25 cellular contexts compared by ENCODE assay signal in genomic region chr22:19443544-19444211, GRCh38. TPM values are rescaled to one million over a fixed set of nuclear protein-coding genes. Genes with fewer than 3 reads are reported as not detected.
DNase-seq lines count a peak whose midpoint lies in the region; ATAC-seq, FAIRE-seq and TF ChIP-seq lines count a peak whose summit lies in the region.
"Had no signal": no experiment of that assay in that cellular context is flagged by ENCODE, and none has a peak within 500 bp of the region (broad histone marks: within the 10 kb centered on the region; RNA-seq: fewer than 3 reads in every experiment).

No MANE protein-coding gene starts in this region.

- H3K4me1 ChIP-seq in CD4-positive, alpha-beta memory T cell (ENCODE audit: insufficient read depth, low read length) = peaks cover 34% of the 10 kb centered on the region
- peaks cover 77% of the 10 kb centered on the region for H3K4me1 ChIP-seq in psoas muscle

- H3K4me3 Mint-ChIP-seq in CD4-positive, alpha-beta memory T cell = no peak overlapping the region
- H3K4me3 Mint-ChIP-seq in activated T-helper 17 cell treated with anti-CD3 and anti-CD28 coated beads, Interleukin-2, amount 50 U/mL, for 72 hours = no peak overlapping the region
- H3K4me3 Mint-ChIP-seq: B cell had no signal

- TF ChIP-seq CTCF in psoas muscle (IDR thresholded peaks at IDR 0.05) = no peak

- ATAC-seq in activated T-helper 17 cell treated with anti-CD3 and anti-CD28 coated beads, Interleukin-2, amount 50 U/mL, for 72 hours (replicated peaks) = no peak
- ATAC-seq in psoas muscle (no peak), GM21576 (IDR thresholded peaks at IDR 0.05; ENCODE audit: unreplicated experiment) (no peak), HG02623 (IDR thresholded peaks at IDR 0.05; ENCODE audit: unreplicated experiment) (no peak)
- ATAC-seq: HepG2, Panc1 had no signal

- CTCF ChIA-PET in CD4-positive, alpha-beta memory T cell (lab: Charles Lee; ENCODE audit: partially characterized antibody) = interaction anchor here (1.2 kb wide), 1 partner anchor 186 kb away, joined by 3 read pairs; no protein-coding TSS in a partner anchor

- no peaks in the 10 kb centered on the region for H3K9me3 Mint-ChIP-seq in CD4-positive, alpha-beta memory T cell
- no peaks in the 10 kb centered on the region for H3K9me3 Mint-ChIP-seq in activated T-helper 17 cell treated with anti-CD3 and anti-CD28 coated beads, Interleukin-2, amount 50 U/mL, for 72 hours

- peaks cover 31 to 58% (median 43%) of the 10 kb centered on the region in 4 donors for H3K4me1 Mint-ChIP-seq in CD4-positive, alpha-beta memory T cell
- peaks cover 16% of the 10 kb centered on the region for H3K4me1 Mint-ChIP-seq in activated T-helper 17 cell treated with anti-CD3 and anti-CD28 coated beads, Interleukin-2, amount 50 U/mL, for 72 hours

- H3K27ac ChIP-seq in CD4-positive, alpha-beta memory T cell (ENCODE audit: low read depth, low read length) = no peak overlapping the region
- H3K27ac ChIP-seq in psoas muscle = peak overlapping the region; percentile 20
- H3K27ac ChIP-seq: C4-2B had no signal

- H3K27ac Mint-ChIP-seq in CD4-positive, alpha-beta memory T cell = peak overlapping the region in 4 of 7 donors; percentile 46 to 70 (median 60)
- peak overlapping the region; percentile 12 for H3K27ac Mint-ChIP-seq in activated T-helper 17 cell treated with anti-CD3 and anti-CD28 coated beads, Interleukin-2, amount 50 U/mL, for 72 hours
- H3K27ac Mint-ChIP-seq: B cell had no signal

- no peak for DNase-seq in CD4-positive, alpha-beta memory T cell
- DNase-seq in GM12891 (ENCODE audit: insufficient read length, low spot score) (no peak), psoas muscle (no peak), A172 (ENCODE audit: low spot score) (no peak), T1000 (lab: John Stamatoyannopoulos, UW) (no peak)
- DNase-seq: DMS153, HCEC 1CT, KBM-7, NCI-H1048, NCI-H1417, NCI-H1694 treated with DMSO at 0.1 percent for 48 hours, NCI-H2081 treated with DMSO at 0.1 percent for 48 hours, NCI-H2171, NCI-H226, NCI-H510A, NCI-H69, SHP77 treated with DMSO at 0.1 percent for 48 hours had no signal

- H3K36me3 Mint-ChIP-seq in CD4-positive, alpha-beta memory T cell = peaks cover 13 to 42% of the 10 kb centered on the region in 2 donors
- peaks cover 81% of the 10 kb centered on the region for H3K36me3 Mint-ChIP-seq in activated T-helper 17 cell treated with anti-CD3 and anti-CD28 coated beads, Interleukin-2, amount 50 U/mL, for 72 hours (ENCODE audit: low read depth)

- no peaks in the 10 kb centered on the region for H3K27me3 ChIP-seq in CD4-positive, alpha-beta memory T cell (ENCODE audit: insufficient read depth, low read length)
- no peaks in the 10 kb centered on the region for H3K27me3 ChIP-seq in psoas muscle (ENCODE audit: insufficient read depth in 3 of 3, low read length in 2 of 3)

- intact Hi-C loops in CD4-positive, alpha-beta memory T cell (cut with micrococcal nuclease) = no loop called here
- intact Hi-C loops in psoas muscle (cut with DNase I) = loop anchor here (5.0 to 10.0 kb wide), 2 partner anchors 34 to 149 kb away; partner anchors contain the start of genes CDC45 (in 1 of the 2), CLTCL1 (in 1 of the 2) and UFD1 (in 1 of the 2)

- FAIRE-seq in GM12891 (lab: Jason Lieb, UNC) = no peak
- FAIRE-seq: H1, HepG2 had no signal

- WGBS in psoas muscle, 3 donors = 74 to 87% (median 82%) methylated on average over 7 of the region's 7 CpGs

- POLR2A ChIA-PET in CD4-positive, alpha-beta memory T cell (lab: Charles Lee; ENCODE audit: partially characterized antibody) = interaction anchor here (1.2 to 6.4 kb wide), 2 partner anchors 11 to 36 kb away, joined by 4 to 112 read pairs; partner anchors contain the start of genes CDC45, HIRA, MRPL40 and UFD1

- no peak overlapping the region for H3K4me3 ChIP-seq in CD4-positive, alpha-beta memory T cell (ENCODE audit: low read length in 2 of 2)
- H3K4me3 ChIP-seq in psoas muscle = peak overlapping the region; percentile 6

- H3K36me3 ChIP-seq in CD4-positive, alpha-beta memory T cell (ENCODE audit: insufficient read depth, low read length) = peaks cover 10% of the 10 kb centered on the region
- H3K36me3 ChIP-seq in psoas muscle (ENCODE audit: insufficient read depth in 1 of 2, low read depth in 1 of 2) = peaks cover 0 to 18% of the 10 kb centered on the region in 2 donors

- H3K9me3 ChIP-seq in CD4-positive, alpha-beta memory T cell (ENCODE audit: control insufficient read depth in 1 of 2, low read length in 2 of 2) = no peaks in the 10 kb centered on the region
- H3K9me3 ChIP-seq in psoas muscle = no peaks in the 10 kb centered on the region

- H3K27me3 Mint-ChIP-seq in CD4-positive, alpha-beta memory T cell = no peaks in the 10 kb centered on the region
- H3K27me3 Mint-ChIP-seq in activated T-helper 17 cell treated with anti-CD3 and anti-CD28 coated beads, Interleukin-2, amount 50 U/mL, for 72 hours = no peaks in the 10 kb centered on the region
- H3K27me3 Mint-ChIP-seq: B cell had no signal

- 0 out of 2 replicates have a peak, but pooled peaks have one; percentile 39 for TF ChIP-seq POLR2A in GM12891 (IDR thresholded peaks at IDR 0.05; ENCODE audit: low read depth, low read length)

TF ChIP-seq in GM12891, 5 proteins besides CTCF, POLR2A, EP300 and RAD21:
- no peak for TF ChIP-seq TAF1 (IDR thresholded peaks at IDR 0.05; ENCODE audit: low read depth, low read length)
- no peak for TF ChIP-seq PAX5 (IDR thresholded peaks at IDR 0.05; ENCODE audit: insufficient read depth, low read length, severe bottlenecking)
- TF ChIP-seq SPI1 (IDR thresholded peaks at IDR 0.05; ENCODE audit: low read depth, low read length) = no peak
- TF ChIP-seq POLR2AphosphoS5 (IDR thresholded peaks at IDR 0.05; ENCODE audit: low read depth, low read length) = no peak; the same call in 1 of the 2 replicates
- no peak for TF ChIP-seq POU2F2 (IDR thresholded peaks at IDR 0.05; ENCODE audit: low read depth, low read length)
TF ChIP-seq in GM12891: peak in this region for 0.

RNA-seq across cellular contexts. Expression of gene C22orf39, which starts 3.8 kb away (rescaled TPM):
- total RNA-seq in CD4-positive, alpha-beta memory T cell = 10 to 100 TPM; 40.5 TPM
- polyA plus RNA-seq in CD4-positive, alpha-beta memory T cell = 10 to 100 TPM; 57.3 to 58.3 TPM
- polyA plus RNA-seq in GM12891 (2012; ENCODE audit: low read depth, missing spikeins) = 18.7 TPM
- 10 to 100 TPM; 18.6 to 21.7 TPM for total RNA-seq in activated T-helper 17 cell treated with anti-CD3 and anti-CD28 coated beads, Interleukin-2, amount 50 U/mL, for 72 hours
- total RNA-seq in psoas muscle = 100 to 1,000 TPM in 1 of 4 donors, 10 to 100 TPM in 3; 84.3 to 101 (median 92.3) TPM
- polyA plus RNA-seq in psoas muscle = 100 to 1,000 TPM in 1 of 3 donors, 10 to 100 TPM in 2; 60.9 to 104 (median 66.7) TPM
- total RNA-seq in A172 (2014; rRNA removed; shearing (Covaris generic)) = 15.1 and 19.3 TPM in 2 replicates

RNA-seq across cellular contexts. Expression of gene MRPL40, which starts 11.3 kb away (rescaled TPM):
- 10 to 100 TPM; 16.2 to 16.8 TPM for total RNA-seq in CD4-positive, alpha-beta memory T cell
- polyA plus RNA-seq in CD4-positive, alpha-beta memory T cell = 10 to 100 TPM; 56.1 to 79.3 TPM
- 46.5 TPM for polyA plus RNA-seq in GM12891 (2012; ENCODE audit: low read depth, missing spikeins)
- 10 to 100 TPM; 11.8 to 25.7 TPM for total RNA-seq in activated T-helper 17 cell treated with anti-CD3 and anti-CD28 coated beads, Interleukin-2, amount 50 U/mL, for 72 hours
- 10 to 100 TPM; 53.7 to 70.5 (median 58.2) TPM for total RNA-seq in psoas muscle
- 10 to 100 TPM; 45.8 to 78.6 (median 62.3) TPM for polyA plus RNA-seq in psoas muscle
- 30.7 and 45.7 TPM in 2 replicates for total RNA-seq in A172 (2014; rRNA removed; shearing (Covaris generic))

RNA-seq across cellular contexts. Expression of gene HIRA, which starts 12.1 kb away (rescaled TPM):
- 10 to 100 TPM; 27.3 to 30.8 TPM for total RNA-seq in CD4-positive, alpha-beta memory T cell
- polyA plus RNA-seq in CD4-positive, alpha-beta memory T cell = 1 to 10 TPM; 1.4 to 7.9 TPM
- polyA plus RNA-seq in GM12891 (2012; ENCODE audit: low read depth, missing spikeins) = 11.0 TPM
- total RNA-seq in activated T-helper 17 cell treated with anti-CD3 and anti-CD28 coated beads, Interleukin-2, amount 50 U/mL, for 72 hours = 10 to 100 TPM; 21.4 to 45.6 TPM
- total RNA-seq in psoas muscle = 10 to 100 TPM; 12.3 to 32.7 (median 18.8) TPM
- 10 to 100 TPM; 13.3 to 18.9 (median 14.4) TPM for polyA plus RNA-seq in psoas muscle
- total RNA-seq in A172 (2014; rRNA removed; shearing (Covaris generic)) = 11.7 and 13.2 TPM in 2 replicates

RNA-seq across cellular contexts. Expression of gene UFD1, which starts 35.3 kb away (rescaled TPM):
- 10 to 100 TPM; 42.0 to 48.7 TPM for total RNA-seq in CD4-positive, alpha-beta memory T cell
- polyA plus RNA-seq in CD4-positive, alpha-beta memory T cell = 100 to 1,000 TPM in 1 of 2 donors, 10 to 100 TPM in 1; 81.3 to 126 TPM
- 76.7 TPM for polyA plus RNA-seq in GM12891 (2012; ENCODE audit: low read depth, missing spikeins)
- total RNA-seq in activated T-helper 17 cell treated with anti-CD3 and anti-CD28 coated beads, Interleukin-2, amount 50 U/mL, for 72 hours = 10 to 100 TPM; 56.0 to 93.5 TPM
- 10 to 100 TPM; 44.3 to 97.4 (median 58.4) TPM for total RNA-seq in psoas muscle
- 100 to 1,000 TPM in 2 of 3 donors, 10 to 100 TPM in 1; 79.6 to 226 (median 124) TPM for polyA plus RNA-seq in psoas muscle
- 64.8 and 73.0 TPM in 2 replicates for total RNA-seq in A172 (2014; rRNA removed; shearing (Covaris generic))

RNA-seq across cellular contexts. Expression of gene CDC45, which starts 36.0 kb away (rescaled TPM):
- total RNA-seq in CD4-positive, alpha-beta memory T cell = under 1 TPM; 0.53 to 0.64 TPM
- polyA plus RNA-seq in CD4-positive, alpha-beta memory T cell = under 1 TPM in 1 of 2 donors, not detected in 1; 0.57 TPM
- polyA plus RNA-seq in GM12891 (2012; ENCODE audit: low read depth, missing spikeins) = 32.7 TPM
- total RNA-seq in activated T-helper 17 cell treated with anti-CD3 and anti-CD28 coated beads, Interleukin-2, amount 50 U/mL, for 72 hours = 10 to 100 TPM; 64.2 to 99.9 TPM
- total RNA-seq in psoas muscle = under 1 TPM in 2 of 4 donors, not detected in 2; 0.50 to 0.71 TPM
- polyA plus RNA-seq in psoas muscle = under 1 TPM; 0.30 to 0.77 (median 0.73) TPM
- 26.7 and 45.7 TPM in 2 replicates for total RNA-seq in A172 (2014; rRNA removed; shearing (Covaris generic))
